In the genomic region with DNA sequence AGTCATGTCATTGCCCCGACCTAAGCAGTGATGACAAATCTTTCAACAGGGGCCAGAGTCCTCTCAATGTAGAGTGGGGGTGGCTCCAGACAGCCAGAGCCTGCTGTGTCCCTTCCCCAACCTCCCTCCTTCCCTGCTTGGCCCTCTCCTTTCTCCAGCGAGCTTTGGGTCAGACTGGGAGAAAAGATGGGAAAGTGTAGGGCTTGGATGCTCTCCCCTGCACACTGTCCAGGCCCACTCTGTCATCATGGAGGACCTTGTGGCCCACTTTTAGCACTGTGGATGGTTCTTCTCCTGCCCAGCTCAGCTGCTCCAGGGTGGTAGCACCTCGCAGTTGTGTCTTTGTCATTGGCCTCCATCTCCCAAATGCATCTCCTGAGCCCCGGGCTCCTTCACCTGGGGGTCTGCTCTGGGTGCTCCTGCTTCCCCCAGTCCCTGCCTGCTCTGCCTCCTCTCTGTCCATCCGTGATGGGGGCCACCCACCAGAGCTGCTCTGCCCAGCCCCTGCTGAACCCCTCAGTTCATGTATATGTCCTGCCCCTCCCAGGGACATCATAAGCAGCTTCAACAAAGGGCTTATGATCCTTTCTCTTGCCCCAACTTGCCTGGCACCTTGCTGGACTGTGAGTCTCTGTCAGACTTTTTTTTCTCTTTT, we compare ENCODE assay signal across 10 cellular contexts. TPM values are rescaled to one million over a fixed set of nuclear protein-coding genes. Genes with fewer than 3 reads are reported as not detected.
DNase-seq lines count a peak whose midpoint lies in the region; ATAC-seq, FAIRE-seq and TF ChIP-seq lines count a peak whose summit lies in the region.
"Had no signal": no experiment of that assay in that cellular context is flagged by ENCODE, and none has a peak within 500 bp of the region (broad histone marks: within the 10 kb centered on the region; RNA-seq: fewer than 3 reads in every experiment).

No MANE protein-coding gene starts in this region.

- CTCF ChIA-PET in T-cell (lab: Charles Lee) = interaction anchor here (0.9 to 1.6 kb wide), 2 partner anchors 10 to 35 kb away, joined by 3 to 4 read pairs; no protein-coding TSS in a partner anchor
- CTCF ChIA-PET in activated naive CD4-positive, alpha-beta T cell treated with anti-CD3 and anti-CD28 coated beads, Interleukin-2, amount 10 ng/mL, durations not matched to agents 7 days and 5 days (lab: Charles Lee) = interaction anchor here (1.3 to 1.6 kb wide), 2 partner anchors 10 to 126 kb away, joined by 3 to 4 read pairs; no protein-coding TSS in a partner anchor

- peaks cover 4 to 8% (median 8%) of the 10 kb centered on the region in 3 donors for H3K9me3 Mint-ChIP-seq in T-cell
- H3K9me3 Mint-ChIP-seq in activated naive CD4-positive, alpha-beta T cell treated with anti-CD3 and anti-CD28 coated beads, Interleukin-2, amount 10 ng/mL, durations not matched to agents 7 days and 5 days = peaks cover 5% of the 10 kb centered on the region

- in situ Hi-C loops in GM23248 (cut with MboI) = no loop called here

- no peak for TF ChIP-seq CTCF in left lung (IDR thresholded peaks at IDR 0.05)

- peak overlapping the region; percentile 40 for H3K4me2 ChIP-seq in GM23248 (ENCODE audit: unreplicated experiment)

- WGBS in GM23248 (ENCODE audit: low coverage in 1 of 2, low lambda C conversion rate in 2 of 2, missing lambda C conversion rate in 2 of 2), 2 experiments = 82 to 84% methylated on average over 5 of the region's 5 CpGs
- WGBS in small intestine, 3 donors = 61 to 68% (median 65%) methylated on average over 4 to 5 of the region's 5 CpGs

- no peak overlapping the region for H3K4me3 Mint-ChIP-seq in T-cell
- H3K4me3 Mint-ChIP-seq in activated naive CD4-positive, alpha-beta T cell treated with anti-CD3 and anti-CD28 coated beads, Interleukin-2, amount 10 ng/mL, durations not matched to agents 7 days and 5 days = no peak overlapping the region
- H3K4me3 Mint-ChIP-seq: T-helper 17 cell had no signal

- peaks cover 20% of the 10 kb centered on the region for H3F3A ChIP-seq in GM23248 (ENCODE audit: insufficient read depth)

- H3K36me3 Mint-ChIP-seq in T-cell = no peaks in the 10 kb centered on the region
- no peaks in the 10 kb centered on the region for H3K36me3 Mint-ChIP-seq in activated naive CD4-positive, alpha-beta T cell treated with anti-CD3 and anti-CD28 coated beads, Interleukin-2, amount 10 ng/mL, durations not matched to agents 7 days and 5 days

- H3K9ac ChIP-seq in GM23248 = peak overlapping the region; percentile 80

- no peaks in the 10 kb centered on the region for H3K36me3 ChIP-seq in GM23248 (ENCODE audit: low read depth)
- no peaks in the 10 kb centered on the region for H3K36me3 ChIP-seq in left lung
- no peaks in the 10 kb centered on the region for H3K36me3 ChIP-seq in small intestine (ENCODE audit: control insufficient read depth in 2 of 2, insufficient read depth in 2 of 2, low read length in 2 of 2)

- H3K4me3 ChIP-seq in GM23248 (peak overlapping the region; percentile 68), left lung (no peak overlapping the region), small intestine (ENCODE audit: low read depth in 1 of 2, low read length in 2 of 2) (no peak overlapping the region)

- no peaks in the 10 kb centered on the region for H3K9me3 ChIP-seq in GM23248 (ENCODE audit: low read depth)
- H3K9me3 ChIP-seq in left lung = no peaks in the 10 kb centered on the region
- H3K9me3 ChIP-seq in small intestine (ENCODE audit: control insufficient read depth, low read depth) = no peaks in the 10 kb centered on the region

- no peaks in the 10 kb centered on the region for H3K9me2 ChIP-seq in GM23248 (ENCODE audit: insufficient read depth)

- peak; percentile 14 for ATAC-seq in left lung
- no peak for ATAC-seq in T-cell (replicated peaks in 1 of 4)
- ATAC-seq: T-helper 17 cell had no signal

- H3K27me3 ChIP-seq in GM23248 (replicated peaks; ENCODE audit: insufficient read depth) = no peaks in the 10 kb centered on the region
- no peaks in the 10 kb centered on the region for H3K27me3 ChIP-seq in left lung
- no peaks in the 10 kb centered on the region for H3K27me3 ChIP-seq in small intestine (ENCODE audit: control insufficient read depth in 2 of 2, insufficient read depth in 2 of 2, low read length in 2 of 2)

- no peaks in the 10 kb centered on the region for H3K79me2 ChIP-seq in GM23248 (ENCODE audit: insufficient read depth)

- FAIRE-seq in small intestine (lab: Jason Lieb, UNC) = no peak

- H3K4me1 Mint-ChIP-seq in T-cell = no peaks in the 10 kb centered on the region
- no peaks in the 10 kb centered on the region for H3K4me1 Mint-ChIP-seq in activated naive CD4-positive, alpha-beta T cell treated with anti-CD3 and anti-CD28 coated beads, Interleukin-2, amount 10 ng/mL, durations not matched to agents 7 days and 5 days

- POLR2A ChIA-PET in T-cell (lab: Charles Lee) = no interaction called here

- no peak for DNase-seq in GM23248
- DNase-seq in cerebellar cortex (ENCODE audit: low spot score) = peak; percentile 12
- no peak for DNase-seq in left lung
- DNase-seq in small intestine = peak; percentile 65
- DNase-seq in T-cell = no peak
- DNase-seq in activated naive CD4-positive, alpha-beta T cell treated with anti-CD3 and anti-CD28 coated beads, Interleukin-2, amount 10 ng/mL, durations not matched to agents 7 days and 5 days = no peak
- no peak for DNase-seq in anterior cingulate cortex (lab: John Stamatoyannopoulos, UW)
- DNase-seq in activated naive CD4-positive, alpha-beta T cell treated with anti-CD3 and anti-CD28 coated beads, Interleukin-2, amount 50 U/mL, for 16 hours = no peak
- DNase-seq: cerebellar nuclear complex, T-helper 17 cell had no signal

- no peaks in the 10 kb centered on the region for H4K20me1 ChIP-seq in GM23248 (ENCODE audit: insufficient read depth)

- H3K27me3 Mint-ChIP-seq in T-cell = peaks cover 17% of the 10 kb centered on the region in 2 donors
- H3K27me3 Mint-ChIP-seq in activated naive CD4-positive, alpha-beta T cell treated with anti-CD3 and anti-CD28 coated beads, Interleukin-2, amount 10 ng/mL, durations not matched to agents 7 days and 5 days = peaks cover 19% of the 10 kb centered on the region

- intact Hi-C loops in left lung (cut with DNase I) = no loop called here

- H2AFZ ChIP-seq in GM23248 = peak overlapping the region; percentile 73

- H3K27ac ChIP-seq in GM23248 (peak overlapping the region; percentile 96), left lung (peak overlapping the region; percentile 34 to 78), small intestine (ENCODE audit: low read depth in 1 of 2, low read length in 1 of 2) (peak overlapping the region in 1 of 2 donors; percentile 88)

- H3K27ac Mint-ChIP-seq in T-cell = no peak overlapping the region
- H3K27ac Mint-ChIP-seq in activated naive CD4-positive, alpha-beta T cell treated with anti-CD3 and anti-CD28 coated beads, Interleukin-2, amount 10 ng/mL, durations not matched to agents 7 days and 5 days = no peak overlapping the region
- H3K27ac Mint-ChIP-seq: T-helper 17 cell had no signal

- H3K4me1 ChIP-seq in GM23248 (ENCODE audit: insufficient read depth) (peaks cover 19% of the 10 kb centered on the region), left lung (no peaks in the 10 kb centered on the region), small intestine (ENCODE audit: control insufficient read depth in 2 of 2, insufficient read depth in 1 of 2, low read depth in 1 of 2, low read length in 1 of 2) (peaks cover 2 to 8% of the 10 kb centered on the region in 2 donors)

RNA-seq across cellular contexts. Expression of a gene that starts 37.5 kb away (rescaled TPM):
- not detected in 2 replicates for total RNA-seq in GM23248 (2014; rRNA removed; shearing (Covaris generic))
- not detected in 2 replicates for polyA plus RNA-seq in GM23248 (2016; fragmentation: Nextera tagmentation; extraction: Ambion mirVana)
- total RNA-seq in left lung = 1 to 10 TPM in 1 of 2 donors, under 1 TPM in 1; 0.86 to 2.1 TPM
- under 1 TPM in 1 of 3 donors, not detected in 2; 0.18 TPM for polyA plus RNA-seq in small intestine
- not detected for total RNA-seq in T-cell
- total RNA-seq: T-helper 17 cell had no signal

Comparison
In these comparisons a context has a peak if more than half of its experiments do, and no peak if none do; other contexts are left out.
1. DNase-seq: peak in cerebellar cortex (single experiment) and small intestine (single experiment); none in GM23248 (single experiment), left lung (0 of 2), T-cell (0 of 34), activated naive CD4-positive, alpha-beta T cell treated with anti-CD3 and anti-CD28 coated beads, Interleukin-2, amount 10 ng/mL, durations not matched to agents 7 days and 5 days (single experiment), anterior cingulate cortex (0 of 58) and activated naive CD4-positive, alpha-beta T cell treated with anti-CD3 and anti-CD28 coated beads, Interleukin-2, amount 50 U/mL, for 16 hours (single experiment).